In the genomic region with DNA sequence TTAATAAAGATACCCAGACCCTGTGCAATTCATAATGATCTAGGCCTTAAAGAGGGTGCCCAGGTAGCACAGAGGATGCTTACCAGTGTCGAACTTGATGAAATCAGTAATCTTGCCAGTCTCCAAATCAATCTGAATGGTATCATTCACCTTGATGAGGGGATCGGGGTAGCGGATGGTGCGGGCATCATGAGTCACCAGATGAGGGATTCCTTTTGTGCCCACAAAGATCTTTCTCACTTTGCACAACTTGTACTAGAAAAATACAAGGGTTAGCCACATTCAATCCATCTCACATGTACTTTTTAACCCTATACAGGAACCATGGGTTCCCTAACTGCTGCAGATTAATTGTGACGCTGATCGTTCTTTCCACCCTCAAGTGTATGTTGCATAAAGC, we compare ENCODE assay signal across 11 cellular contexts. TPM values are rescaled to one million over a fixed set of nuclear protein-coding genes. Genes with fewer than 3 reads are reported as not detected.
A peak's percentile ranks its signal among the peaks of the same experiment; 100 is the strongest.
DNase-seq lines count a peak whose midpoint lies in the region; ATAC-seq and TF ChIP-seq lines count a peak whose summit lies in the region.
"Had no signal": no experiment of that assay in that cellular context is flagged by ENCODE, and none has a peak within 500 bp of the region (broad histone marks: within the 10 kb centered on the region; RNA-seq: fewer than 3 reads in every experiment).

No MANE protein-coding gene starts in this region.

- peaks cover 74% of the 10 kb centered on the region for H4K20me1 ChIP-seq in BLaER1

- POLR2A ChIA-PET in activated CD8-positive, alpha-beta T cell treated with anti-CD3 and anti-CD28 coated beads for 36 hours (lab: Charles Lee): no interaction called here

- H3K27me3 Mint-ChIP-seq in HFFc6 (ENCODE audit: insufficient read depth) (peaks cover 6% of the 10 kb centered on the region; the same call in 1 of the 2 replicates), glutamatergic neuron (ENCODE audit: unreplicated experiment) (no peaks in the 10 kb centered on the region)
- H3K27me3 Mint-ChIP-seq in activated CD8-positive, alpha-beta T cell treated with anti-CD3 and anti-CD28 coated beads for 36 hours: no peaks in the 10 kb centered on the region

- H3K27me3 ChIP-seq in BLaER1 (no peaks in the 10 kb centered on the region), ascending aorta (no peaks in the 10 kb centered on the region)

- H3K36me3 Mint-ChIP-seq in HFFc6 (ENCODE audit: low read depth) (peaks cover 46% of the 10 kb centered on the region), glutamatergic neuron (ENCODE audit: unreplicated experiment) (no peaks in the 10 kb centered on the region)
- peaks cover 67% of the 10 kb centered on the region for H3K36me3 Mint-ChIP-seq in activated CD8-positive, alpha-beta T cell treated with anti-CD3 and anti-CD28 coated beads for 36 hours (ENCODE audit: low read depth)

- intact Hi-C loops in activated CD8-positive, alpha-beta T cell treated with anti-CD3 and anti-CD28 coated beads for 36 hours (cut with micrococcal nuclease): no loop called here
- intact Hi-C loops in ascending aorta (cut with DNase I): no loop called here

- H3K4me1 ChIP-seq in BLaER1 (peaks cover 44% of the 10 kb centered on the region), ascending aorta (peaks cover 0 to 3% of the 10 kb centered on the region in 2 donors)

- CTCF ChIA-PET in activated CD8-positive, alpha-beta T cell treated with anti-CD3 and anti-CD28 coated beads for 36 hours (lab: Charles Lee): no interaction called here

- H3K27ac Mint-ChIP-seq in HFFc6 (peak overlapping the region; percentile 80), glutamatergic neuron (ENCODE audit: unreplicated experiment) (peak overlapping the region; percentile 24)
- H3K27ac Mint-ChIP-seq in activated CD8-positive, alpha-beta T cell treated with anti-CD3 and anti-CD28 coated beads for 36 hours: peak overlapping the region; percentile 81

- H3K9me3 ChIP-seq in BLaER1: no peaks in the 10 kb centered on the region
- no peaks in the 10 kb centered on the region for H3K9me3 ChIP-seq in ascending aorta
- H3K9me3 ChIP-seq: thoracic aorta had no signal

- H3K4me3 ChIP-seq in BLaER1: peak overlapping the region; percentile 97; the same call in 1 of the 2 replicates
- H3K4me3 ChIP-seq in ascending aorta: no peak overlapping the region
- H3K4me3 ChIP-seq: thoracic aorta had no signal

- H3K9me3 Mint-ChIP-seq in HFFc6 (no peaks in the 10 kb centered on the region), glutamatergic neuron (ENCODE audit: unreplicated experiment) (no peaks in the 10 kb centered on the region)
- H3K9me3 Mint-ChIP-seq in activated CD8-positive, alpha-beta T cell treated with anti-CD3 and anti-CD28 coated beads for 36 hours: no peaks in the 10 kb centered on the region

- ATAC-seq in activated CD8-positive, alpha-beta T cell treated with anti-CD3 and anti-CD28 coated beads for 36 hours: no peak
- ATAC-seq in HG03139 (IDR thresholded peaks at IDR 0.05; ENCODE audit: unreplicated experiment): no peak

- peaks cover 66% of the 10 kb centered on the region for H3K4me1 Mint-ChIP-seq in HFFc6 (ENCODE audit: low read depth)
- peaks cover 46% of the 10 kb centered on the region for H3K4me1 Mint-ChIP-seq in activated CD8-positive, alpha-beta T cell treated with anti-CD3 and anti-CD28 coated beads for 36 hours (ENCODE audit: low read depth)
- H3K4me1 Mint-ChIP-seq in glutamatergic neuron (ENCODE audit: low read depth, unreplicated experiment): peaks cover 12% of the 10 kb centered on the region

- no peak overlapping the region for H3K27ac ChIP-seq in BLaER1
- no peak overlapping the region for H3K27ac ChIP-seq in ascending aorta
- H3K27ac ChIP-seq: thoracic aorta had no signal

- TF ChIP-seq CTCF in HFFc6 (IDR thresholded peaks at IDR 0.05) (no peak), glutamatergic neuron (IDR thresholded peaks at IDR 0.05; ENCODE audit: partially characterized antibody, unreplicated experiment) (no peak), ascending aorta (IDR thresholded peaks at IDR 0.05) (no peak)
- no peak for TF ChIP-seq CTCF in activated CD8-positive, alpha-beta T cell treated with anti-CD3 and anti-CD28 coated beads for 36 hours (IDR thresholded peaks at IDR 0.05)

- peak overlapping the region; percentile 89 for H3K4me3 Mint-ChIP-seq in HFFc6
- H3K4me3 Mint-ChIP-seq in activated CD8-positive, alpha-beta T cell treated with anti-CD3 and anti-CD28 coated beads for 36 hours: peak overlapping the region; percentile 88
- peak overlapping the region; percentile 48 for H3K4me3 Mint-ChIP-seq in glutamatergic neuron (ENCODE audit: unreplicated experiment)

- peak overlapping the region; percentile 94 for H3K4me2 ChIP-seq in BLaER1

- H3K36me3 ChIP-seq in BLaER1 (peaks cover 74% of the 10 kb centered on the region), ascending aorta (peaks cover 40 to 64% of the 10 kb centered on the region in 2 donors)

- H3K9ac ChIP-seq in BLaER1: peak overlapping the region; percentile 100; the same call in 1 of the 2 replicates

- DNase-seq in HFFc6 (no peak), glutamatergic neuron (no peak), ascending aorta (ENCODE audit: low spot score in 2 of 2) (no peak), islet precursor cell (no peak), SKM-1 treated with dmso at 0.1 percent for 144 hours (lab: John Stamatoyannopoulos, UW; ENCODE audit: unreplicated experiment) (no peak)
- peak; percentile 36 for DNase-seq in activated CD8-positive, alpha-beta T cell treated with anti-CD3 and anti-CD28 coated beads for 36 hours
- DNase-seq: DMS 273 treated with DMSO at 0.1 percent for 48 hours, NCI-H446 treated with DMSO at 0.1 percent for 48 hours had no signal

RNA-seq across cellular contexts. Expression of gene RPS4X, which starts 3.3 kb away (rescaled TPM):
- 100 to 1,000 TPM; 572 to 721 (median 650) TPM for total RNA-seq in HFFc6 (2021; fragmentation: NEBNext Ultra II Directional; extraction: Animal tissue kit (Norgen Biotek cat#: 25700))
- total RNA-seq in activated CD8-positive, alpha-beta T cell treated with anti-CD3 and anti-CD28 coated beads for 36 hours: 1,000 to 10,000 TPM; 1,299 to 1,356 TPM
- 502 TPM for total RNA-seq in glutamatergic neuron (ENCODE audit: unreplicated experiment)
- total RNA-seq in ascending aorta: 476 TPM

RNA-seq across cellular contexts. Expression of gene CITED1, which starts 32.0 kb away (rescaled TPM):
- under 1 TPM in 2 of 6 experiments, not detected in 4; 0.27 to 0.55 TPM for total RNA-seq in HFFc6 (2021; fragmentation: NEBNext Ultra II Directional; extraction: Animal tissue kit (Norgen Biotek cat#: 25700))
- total RNA-seq in activated CD8-positive, alpha-beta T cell treated with anti-CD3 and anti-CD28 coated beads for 36 hours: not detected
- total RNA-seq in glutamatergic neuron (ENCODE audit: unreplicated experiment) (42.7 TPM), ascending aorta (not detected)

RNA-seq across cellular contexts. Expression of gene ERCC6L, which starts 34.9 kb away (rescaled TPM):
- 1 to 10 TPM; 3.1 to 7.2 (median 6.6) TPM for total RNA-seq in HFFc6 (2021; fragmentation: NEBNext Ultra II Directional; extraction: Animal tissue kit (Norgen Biotek cat#: 25700))
- total RNA-seq in activated CD8-positive, alpha-beta T cell treated with anti-CD3 and anti-CD28 coated beads for 36 hours: 10 to 100 TPM; 10.3 to 11.3 TPM
- 1.2 TPM for total RNA-seq in glutamatergic neuron (ENCODE audit: unreplicated experiment)
- not detected for total RNA-seq in ascending aorta

Comparison
In these comparisons a context has a peak if more than half of its experiments do, and no peak if none do; other contexts are left out.
1. H3K27ac Mint-ChIP-seq: peak in every context shown above with its lines; median percentile 81 in activated CD8-positive, alpha-beta T cell treated with anti-CD3 and anti-CD28 coated beads for 36 hours; 80 in HFFc6; 24 in glutamatergic neuron.
2. RNA of gene CITED1, which starts 32.0 kb away (total RNA-seq): 42.7 TPM in glutamatergic neuron (single experiment); 0.27 to 0.55 TPM in HFFc6, not detected in activated CD8-positive, alpha-beta T cell treated with anti-CD3 and anti-CD28 coated beads for 36 hours and not detected in ascending aorta (single experiment); every median in the first group is over 10 times any median in the second.
3. Peak in every context shown above with its lines, with median percentiles within 50 percentile points of each other: H3K4me3 Mint-ChIP-seq.